In genomic region chr1:1347663-1348419, GRCh38 we compare ENCODE assay signal across 1 cellular context.
TF ChIP-seq lines count a peak whose summit lies in the region.

No MANE protein-coding gene starts in this region.

TF ChIP-seq in IMR-90, 13 proteins besides CTCF, POLR2A, EP300 and RAD21:
- 0 out of 2 replicates have a peak, but pooled peaks have one; percentile 12 for TF ChIP-seq MXI1 (IDR thresholded peaks at IDR 0.05; ENCODE audit: borderline replicate concordance, low read depth, low read length)
- TF ChIP-seq SMC3 (IDR thresholded peaks at IDR 0.05; ENCODE audit: low read depth, low read length), result no peak
